32 cellular contexts compared by ENCODE assay signal in genomic region chr16:84275562-84276151, GRCh38. TPM values are rescaled to one million over a fixed set of nuclear protein-coding genes. Genes with fewer than 3 reads are reported as not detected.
"Had no signal": no experiment of that assay in that cellular context is flagged by ENCODE, and none has a peak within 500 bp of the region (broad histone marks: within the 10 kb centered on the region; RNA-seq: fewer than 3 reads in every experiment).

No MANE protein-coding gene starts in this region.

- H3K4me1 Mint-ChIP-seq: mesothelial cell of epicardium; naive B cell; natural killer cell; stimulated activated effector memory CD8-positive, alpha-beta T cell treated with anti-CD3 and anti-CD28 coated beads, Interleukin-12 subunit alpha, Interleukin-12 subunit beta, amount 100 ng/mL, for 72 hours had no signal

- H3K9me3 Mint-ChIP-seq: mesothelial cell of epicardium; naive B cell; natural killer cell; nephron progenitor cell; neural progenitor cell; stimulated activated effector memory CD8-positive, alpha-beta T cell treated with anti-CD3 and anti-CD28 coated beads, Interleukin-12 subunit alpha, Interleukin-12 subunit beta, amount 100 ng/mL, for 72 hours; stimulated activated naive CD8-positive, alpha-beta T cell treated with anti-CD3 and anti-CD28 coated beads, Interleukin-15, Interleukin-2, amounts not matched to agents 100 ng/mL and 50 ng/mL, for 24 hours had no signal

- H3K36me3 ChIP-seq: left ventricle myocardium inferior, neural progenitor cell, neutrophil, pancreas, prostate gland, sigmoid colon, spleen, suprapubic skin, thoracic aorta, tibial artery, upper lobe of right lung had no signal

- H3K4me3 ChIP-seq: left ventricle myocardium inferior, lung, neural progenitor cell, pancreas, prostate gland, sigmoid colon, spleen, suprapubic skin, thoracic aorta, tibial artery, upper lobe of right lung had no signal

- H3K4me3 Mint-ChIP-seq: mesothelial cell of epicardium; naive B cell; natural killer cell; nephron progenitor cell; neural progenitor cell; stimulated activated effector memory CD8-positive, alpha-beta T cell treated with anti-CD3 and anti-CD28 coated beads, Interleukin-12 subunit alpha, Interleukin-12 subunit beta, amount 100 ng/mL, for 72 hours; stimulated activated naive CD8-positive, alpha-beta T cell treated with anti-CD3 and anti-CD28 coated beads, Interleukin-15, Interleukin-2, amounts not matched to agents 100 ng/mL and 50 ng/mL, for 24 hours had no signal

- H3K4me1 ChIP-seq: left ventricle myocardium inferior, pancreas, prostate gland, suprapubic skin, upper lobe of right lung had no signal

- ATAC-seq: natural killer cell; pancreas; right cardiac atrium; stimulated activated effector memory CD8-positive, alpha-beta T cell treated with anti-CD3 and anti-CD28 coated beads, Interleukin-12 subunit alpha, Interleukin-12 subunit beta, amount 100 ng/mL, for 72 hours; upper lobe of right lung had no signal

- H3K27ac Mint-ChIP-seq: mesothelial cell of epicardium; natural killer cell; nephron progenitor cell; neural progenitor cell; stimulated activated effector memory CD8-positive, alpha-beta T cell treated with anti-CD3 and anti-CD28 coated beads, Interleukin-12 subunit alpha, Interleukin-12 subunit beta, amount 100 ng/mL, for 72 hours; stimulated activated naive CD8-positive, alpha-beta T cell treated with anti-CD3 and anti-CD28 coated beads, Interleukin-15, Interleukin-2, amounts not matched to agents 100 ng/mL and 50 ng/mL, for 24 hours had no signal

- H2AFZ ChIP-seq: neural progenitor cell had no signal

- H3K27me3 ChIP-seq: neural progenitor cell, sigmoid colon, upper lobe of right lung had no signal

- H3K9me3 ChIP-seq: left ventricle myocardium inferior, neutrophil, pancreas, prostate gland, sigmoid colon, spleen, suprapubic skin, thoracic aorta, tibial artery, upper lobe of right lung had no signal

- H3K4me2 ChIP-seq: neural progenitor cell had no signal

- H3K36me3 Mint-ChIP-seq: mesothelial cell of epicardium; naive B cell; natural killer cell; neural progenitor cell; stimulated activated effector memory CD8-positive, alpha-beta T cell treated with anti-CD3 and anti-CD28 coated beads, Interleukin-12 subunit alpha, Interleukin-12 subunit beta, amount 100 ng/mL, for 72 hours had no signal

- DNase-seq: islet precursor cell; left ventricle myocardium inferior; mesendoderm; naive B cell; natural killer cell; nephron progenitor cell; pancreas; retina; right cardiac atrium; sigmoid colon; small intestine; spleen; stimulated activated CD4-positive, alpha-beta T cell treated with anti-CD3 and anti-CD28 coated beads, Interleukin-4, amount 100 ng/mL, for 24 hours; stimulated activated naive CD4-positive, alpha-beta T cell; tibial artery; trophoblast cell; upper lobe of right lung had no signal

- FAIRE-seq: pancreas, small intestine, urothelium cell line had no signal

- H3K9ac ChIP-seq: neural progenitor cell had no signal

- H3K27ac ChIP-seq: left ventricle myocardium inferior, neural progenitor cell, neutrophil, pancreas, prostate gland, sigmoid colon, spleen, suprapubic skin, thoracic aorta, tibial artery, upper lobe of right lung had no signal

RNA-seq across cellular contexts. Expression of gene WFDC1, which starts 19.0 kb away (rescaled TPM):
- total RNA-seq: natural killer cell had no signal

RNA-seq across cellular contexts. Expression of gene KCNG4, which starts 35.8 kb away (rescaled TPM):
- total RNA-seq: kidney epithelial cell, left ventricle myocardium inferior, lower leg skin, lung, mesothelial cell of epicardium, mononuclear cell, natural killer cell, omental fat pad, pancreas, prostate gland, right cardiac atrium, sigmoid colon, spleen, subcutaneous adipose tissue, suprapubic skin, thoracic aorta, upper lobe of right lung had no signal
- polyA plus RNA-seq: lung, right cardiac atrium, sigmoid colon, small intestine, spleen had no signal
